29 cellular contexts compared by ENCODE assay signal in genomic region chr9:4510546-4511322, GRCh38. TPM values are rescaled to one million over a fixed set of nuclear protein-coding genes. Genes with fewer than 3 reads are reported as not detected.
DNase-seq lines count a peak whose midpoint lies in the region; ATAC-seq, FAIRE-seq and TF ChIP-seq lines count a peak whose summit lies in the region.
"Had no signal": no experiment of that assay in that cellular context is flagged by ENCODE, and none has a peak within 500 bp of the region (broad histone marks: within the 10 kb centered on the region; RNA-seq: fewer than 3 reads in every experiment).

No MANE protein-coding gene starts in this region.

- H3K4me3 ChIP-seq in kidney (ENCODE audit: low read length in 2 of 2) = peak overlapping the region in 1 of 2 donors; percentile 2
- H3K4me3 ChIP-seq in pancreas = no peak overlapping the region
- H3K4me3 ChIP-seq: A549, HAP-1, left ventricle myocardium inferior had no signal

- H3K27ac Mint-ChIP-seq in Calu3 (ENCODE audit: unreplicated experiment) = peak overlapping the region; percentile 82
- no peak overlapping the region for H3K27ac Mint-ChIP-seq in progenitor cell of endocrine pancreas
- H3K27ac Mint-ChIP-seq: activated naive CD4-positive, alpha-beta T cell treated with anti-CD3 and anti-CD28 coated beads, Interleukin-2, amount 50 U/mL, for 72 hours; CD4-positive, alpha-beta T cell; immature natural killer cell; stimulated activated naive B cell treated with anti-CD40 and anti-IgM and Interleukin-4, amounts not matched to agents 10 μg/mL and 1 μg/mL and 100 μg/mL, for 72 hours had no signal

- peaks cover 35% of the 10 kb centered on the region for H3K36me3 Mint-ChIP-seq in Calu3 (ENCODE audit: insufficient read depth, unreplicated experiment)
- H3K36me3 Mint-ChIP-seq in progenitor cell of endocrine pancreas (ENCODE audit: insufficient read depth) = no peaks in the 10 kb centered on the region
- H3K36me3 Mint-ChIP-seq: activated naive CD4-positive, alpha-beta T cell treated with anti-CD3 and anti-CD28 coated beads, Interleukin-2, amount 50 U/mL, for 72 hours; stimulated activated naive B cell treated with anti-CD40 and anti-IgM and Interleukin-4, amounts not matched to agents 10 μg/mL and 1 μg/mL and 100 μg/mL, for 72 hours had no signal

- peak; percentile 48 to 73 (median 56) for ATAC-seq in pancreas
- ATAC-seq in left cardiac atrium = no peak
- ATAC-seq: A549; activated naive CD4-positive, alpha-beta T cell treated with anti-CD3 and anti-CD28 coated beads, Interleukin-2, amount 50 U/mL, for 72 hours; naive thymus-derived CD4-positive, alpha-beta T cell; stimulated activated naive B cell treated with anti-CD40 and anti-IgM and Interleukin-4, amounts not matched to agents 10 μg/mL and 1 μg/mL and 100 μg/mL, for 72 hours had no signal

- no peak for TF ChIP-seq CTCF in Calu3 (IDR thresholded peaks at IDR 0.05; ENCODE audit: unreplicated experiment)
- TF ChIP-seq CTCF in kidney (IDR thresholded peaks at IDR 0.05; ENCODE audit: borderline replicate concordance, extremely low read depth, insufficient read depth) = no peak
- TF ChIP-seq CTCF in pancreas (IDR thresholded peaks at IDR 0.05) = no peak
- TF ChIP-seq CTCF in GM13976 (IDR thresholded peaks at IDR 0.05; ENCODE audit: borderline replicate concordance, control extremely low read depth, extremely low read depth, insufficient read depth, missing control alignments) = no peak
- no peak for TF ChIP-seq CTCF in progenitor cell of endocrine pancreas (IDR thresholded peaks at IDR 0.05; ENCODE audit: unreplicated experiment)

- no peaks in the 10 kb centered on the region for H3K36me3 ChIP-seq in kidney (ENCODE audit: control insufficient read depth in 1 of 2, insufficient read depth in 2 of 2, low read length in 2 of 2)
- H3K36me3 ChIP-seq in pancreas = no peaks in the 10 kb centered on the region
- H3K36me3 ChIP-seq: HAP-1, left ventricle myocardium inferior had no signal

- intact Hi-C loops in Calu3 (cut with micrococcal nuclease; ENCODE audit: unreplicated experiment) = loop anchor here (1.0 kb wide), 2 partner anchors 10 to 20 kb away; no protein-coding TSS in a partner anchor
- intact Hi-C loops in kidney (cut with DNase I) = no loop called here
- intact Hi-C loops in pancreas (cut with DNase I) = no loop called here
- intact Hi-C loops in left cardiac atrium (cut with DNase I) = no loop called here

- peaks cover 8 to 25% of the 10 kb centered on the region in 2 donors for H3K4me1 ChIP-seq in kidney (ENCODE audit: control insufficient read depth in 1 of 2, insufficient read depth in 1 of 2, low read depth in 1 of 2, low read length in 2 of 2)
- no peaks in the 10 kb centered on the region for H3K4me1 ChIP-seq in pancreas
- H3K4me1 ChIP-seq: A549, HAP-1, left ventricle myocardium inferior had no signal

- H3K9me3 ChIP-seq in kidney (ENCODE audit: control insufficient read depth in 1 of 2, low read length in 2 of 2) (peaks cover 0 to 4% of the 10 kb centered on the region in 2 donors), pancreas (no peaks in the 10 kb centered on the region)
- H3K9me3 ChIP-seq: A549, HAP-1 had no signal

- FAIRE-seq in kidney (lab: Jason Lieb, UNC) (no peak), pancreas (lab: Jason Lieb, UNC) (no peak)
- FAIRE-seq: A549, urothelium cell line had no signal

- CTCF ChIA-PET in Calu3 (lab: Charles Lee) = interaction anchor here (0.7 to 1.6 kb wide), 3 partner anchors 13 to 24 kb away, joined by 3 to 5 read pairs (median 4); partner anchors contain the start of gene SLC1A1

- no peak overlapping the region for H3K9ac ChIP-seq in kidney (ENCODE audit: low read length in 2 of 2)

- H3K9me3 Mint-ChIP-seq in Calu3 (ENCODE audit: low read depth, unreplicated experiment) (no peaks in the 10 kb centered on the region), progenitor cell of endocrine pancreas (ENCODE audit: low read depth) (no peaks in the 10 kb centered on the region)
- H3K9me3 Mint-ChIP-seq: activated naive CD4-positive, alpha-beta T cell treated with anti-CD3 and anti-CD28 coated beads, Interleukin-2, amount 50 U/mL, for 72 hours; CD4-positive, alpha-beta T cell; stimulated activated naive B cell treated with anti-CD40 and anti-IgM and Interleukin-4, amounts not matched to agents 10 μg/mL and 1 μg/mL and 100 μg/mL, for 72 hours had no signal

- in situ Hi-C loops in GM13976 (cut with MboI; ENCODE audit: low sequenced_read_pairs, unreplicated experiment) = no loop called here

- no peaks in the 10 kb centered on the region for H3K27me3 ChIP-seq in pancreas

- H3K27me3 Mint-ChIP-seq in Calu3 (ENCODE audit: unreplicated experiment) = no peaks in the 10 kb centered on the region
- H3K27me3 Mint-ChIP-seq in progenitor cell of endocrine pancreas = no peaks in the 10 kb centered on the region
- H3K27me3 Mint-ChIP-seq: CD4-positive, alpha-beta T cell had no signal

- peak; percentile 52 for DNase-seq in Calu3
- DNase-seq in NCI-H146 treated with DMSO at 0.1 percent for 48 hours (lab: John Stamatoyannopoulos, UW; ENCODE audit: unreplicated experiment) = peak; percentile 11
- DNase-seq in kidney = no peak
- no peak for DNase-seq in pancreas
- no peak for DNase-seq in left cardiac atrium
- no peak for DNase-seq in GM13976 (ENCODE audit: low spot score)
- DNase-seq in NOMO-1 treated with dmso at 0.1 percent for 144 hours (lab: John Stamatoyannopoulos, UW; ENCODE audit: unreplicated experiment) = no peak
- no peak for DNase-seq in progenitor cell of endocrine pancreas (ENCODE audit: low spot score, unreplicated experiment)
- DNase-seq: activated CD8-positive, alpha-beta memory T cell treated with anti-CD3 and anti-CD28 coated beads for 24 hours; activated T-cell treated with anti-CD3 and anti-CD28 coated beads for 4 hours; AML-193; amygdala; CD4-positive, alpha-beta T cell; immature natural killer cell; KG1; left ventricle myocardium inferior; MM.1S; naive thymus-derived CD4-positive, alpha-beta T cell; NCI-H1436; NCI-H345; NCI-H69; SIG-M5; stimulated activated naive B cell treated with anti-CD40 and anti-IgM and Interleukin-4, amounts not matched to agents 10 μg/mL and 1 μg/mL and 100 μg/mL, for 72 hours; substantia nigra had no signal

- H3K4me1 Mint-ChIP-seq in Calu3 (ENCODE audit: low read depth, unreplicated experiment) (peaks cover 75% of the 10 kb centered on the region), progenitor cell of endocrine pancreas (ENCODE audit: low read depth) (peaks cover 21% of the 10 kb centered on the region)
- H3K4me1 Mint-ChIP-seq: immature natural killer cell had no signal

- H3K27ac ChIP-seq in kidney (ENCODE audit: low read depth in 2 of 2, low read length in 2 of 2) = peak overlapping the region; percentile 18 to 26
- peak overlapping the region in 3 of 4 donors; percentile 18 to 60 (median 60) for H3K27ac ChIP-seq in pancreas
- H3K27ac ChIP-seq: A549, left ventricle myocardium inferior had no signal

- BruUV-seq in Calu3 (replicated peaks; lab: Mats Ljungman, UMichigan) = TSS peak; percentile 96

- H3K4me3 Mint-ChIP-seq in Calu3 (ENCODE audit: low read depth, unreplicated experiment) (peak overlapping the region; percentile 40), progenitor cell of endocrine pancreas (ENCODE audit: low read depth) (no peak overlapping the region)
- H3K4me3 Mint-ChIP-seq: CD4-positive, alpha-beta T cell; immature natural killer cell; naive thymus-derived CD4-positive, alpha-beta T cell; stimulated activated naive B cell treated with anti-CD40 and anti-IgM and Interleukin-4, amounts not matched to agents 10 μg/mL and 1 μg/mL and 100 μg/mL, for 72 hours had no signal

- 55 to 56% methylated on average over 4 of the region's 4 CpGs for WGBS in pancreas, 2 donors

RNA-seq across cellular contexts. Expression of gene SLC1A1, which starts 20.5 kb away (rescaled TPM):
- total RNA-seq in Calu3 (2022) = 71.6 and 81.4 TPM in 2 replicates
- 19.0 TPM for total RNA-seq in kidney
- polyA plus RNA-seq in kidney (ENCODE audit: insufficient read depth, low read depth, low replicate concordance) = 19.6 TPM
- 1 to 10 TPM; 1.3 to 4.9 (median 2.5) TPM for total RNA-seq in pancreas
- polyA plus RNA-seq in pancreas = 1 to 10 TPM; 1.4 to 3.1 TPM
- 1 to 10 TPM; 1.9 to 3.4 TPM for total RNA-seq in left cardiac atrium
- 3.8 and 5.6 TPM in 2 replicates for total RNA-seq in progenitor cell of endocrine pancreas
- total RNA-seq: skeletal muscle tissue had no signal
- polyA plus RNA-seq: naive thymus-derived CD4-positive, alpha-beta T cell had no signal

Comparison
In these comparisons a context has a peak if more than half of its experiments do, and no peak if none do; other contexts are left out.
1. DNase-seq: peak in Calu3 (single experiment) and NCI-H146 treated with DMSO at 0.1 percent for 48 hours (single experiment); none in kidney (single experiment), pancreas (0 of 6), left cardiac atrium (single experiment), GM13976 (single experiment), NOMO-1 treated with dmso at 0.1 percent for 144 hours (single experiment) and progenitor cell of endocrine pancreas (single experiment).
2. ATAC-seq: peak in pancreas (4 of 4); none in left cardiac atrium (0 of 2).